ENCODE assay signal across 27 cellular contexts in the genomic region with DNA sequence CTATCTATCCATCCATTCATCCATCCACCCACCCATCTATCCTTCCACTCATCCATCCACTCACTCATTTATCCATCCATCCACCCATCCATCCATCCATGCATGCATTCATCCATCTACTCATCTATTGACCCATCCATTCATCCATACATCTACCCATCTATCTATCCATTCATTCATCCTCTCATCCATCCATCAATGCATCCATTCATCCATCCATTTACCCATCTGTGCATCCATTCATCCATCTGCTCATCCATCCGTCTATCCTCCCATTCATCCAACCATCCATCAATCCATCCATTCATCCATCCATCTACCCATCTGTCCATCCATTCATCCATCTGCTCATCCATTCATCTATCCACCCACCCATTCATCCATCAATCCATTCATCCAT.
DNase-seq lines count a peak whose midpoint lies in the region; ATAC-seq, FAIRE-seq and TF ChIP-seq lines count a peak whose summit lies in the region.
"Had no signal": no experiment of that assay in that cellular context is flagged by ENCODE, and none has a peak within 500 bp of the region (broad histone marks: within the 10 kb centered on the region; RNA-seq: fewer than 3 reads in every experiment).

No MANE protein-coding gene starts in this region.

- H2AFZ ChIP-seq in K562 (ENCODE audit: low read depth, low read length) = no peak overlapping the region

- in situ Hi-C loops in K562 (cut with MboI) = no loop called here

- TF ChIP-seq EP300 in K562 (IDR thresholded peaks at IDR 0.05; ENCODE audit: low read length) (no peak), esophagus muscularis mucosa (IDR thresholded peaks at IDR 0.05) (no peak)

- H3K4me1 ChIP-seq in HEK293 (ENCODE audit: control insufficient read depth, insufficient read depth, low read length) (no peaks in the 10 kb centered on the region), K562 (replicated peaks in 1 of 2; ENCODE audit: control insufficient read depth in 2 of 2, insufficient read depth in 2 of 2, low read length in 2 of 2) (no peaks in the 10 kb centered on the region; a peak in 1 of 5 replicates), esophagus muscularis mucosa (no peaks in the 10 kb centered on the region)
- H3K4me1 ChIP-seq: BE2C, BLaER1 had no signal

- intact Hi-C loops in K562 (cut with micrococcal nuclease) (no loop called here), esophagus muscularis mucosa (cut with DNase I) (no loop called here)

- H3K9me3 ChIP-seq in HEK293 (ENCODE audit: control insufficient read depth, insufficient read depth, low read depth, low read length) (no peaks in the 10 kb centered on the region), K562 (replicated peaks; ENCODE audit: control insufficient read depth, insufficient read depth, low read depth, low read length) (no peaks in the 10 kb centered on the region), esophagus muscularis mucosa (no peaks in the 10 kb centered on the region)
- H3K9me3 ChIP-seq: BE2C, BLaER1 had no signal

- no peak overlapping the region for H3K9ac ChIP-seq in K562 (ENCODE audit: insufficient read depth in 1 of 2, low read depth in 2 of 2, low read length in 2 of 2)
- H3K9ac ChIP-seq: BLaER1 had no signal

- no peaks in the 10 kb centered on the region for H3K27me3 ChIP-seq in K562 (ENCODE audit: control insufficient read depth in 2 of 2, insufficient read depth in 2 of 2, low read length in 2 of 2)
- H3K27me3 ChIP-seq in esophagus muscularis mucosa = no peaks in the 10 kb centered on the region
- H3K27me3 ChIP-seq: BE2C, BLaER1 had no signal

- ATAC-seq in K562 = no peak

- TF ChIP-seq CTCF in HEK293 (tag by site-specific recombination; IDR thresholded peaks at IDR 0.05) (no peak), K562 (IDR thresholded peaks at IDR 0.05 in 2 of 3, conservative IDR thresholded peaks at IDR 0.05 in 1 of 3; ENCODE audit: insufficient read depth in 2 of 3, low read depth in 1 of 3, low read length in 3 of 3) (no peak), esophagus muscularis mucosa (IDR thresholded peaks at IDR 0.05) (no peak)

- FAIRE-seq in HTR-8/SVneo (lab: Jason Lieb, UNC) = peak; percentile 87
- FAIRE-seq in K562 (lab: Jason Lieb, UNC) = no peak
- FAIRE-seq: A204.1, G401.6, GM12891 had no signal

- POLR2A ChIA-PET in HEK293 (lab: Yijun Ruan, JAX) (no interaction called here), K562 (lab: Yijun Ruan, JAX) (no interaction called here)

- no peak for TF ChIP-seq POLR2A in K562 (conservative IDR thresholded peaks at IDR 0.05)
- TF ChIP-seq POLR2A in esophagus muscularis mucosa (IDR thresholded peaks at IDR 0.05; ENCODE audit: low read depth) = no peak
- TF ChIP-seq POLR2A in erythroblast (IDR thresholded peaks at IDR 0.05; ENCODE audit: low read length) = no peak

- H3K79me2 ChIP-seq in K562 (ENCODE audit: control insufficient read depth, insufficient read depth, low read length) = no peaks in the 10 kb centered on the region

- CTCF ChIA-PET in HEK293 (lab: Yijun Ruan, JAX) (no interaction called here), K562 (lab: Yijun Ruan, JAX; ENCODE audit: low intra/inter-chr PET ratio) (no interaction called here)

- no peak overlapping the region for H3K27ac ChIP-seq in HEK293 (ENCODE audit: extremely low read depth, low read depth, low read length)
- no peak overlapping the region for H3K27ac ChIP-seq in K562 (ENCODE audit: extremely low read depth, low read depth, low read length)
- H3K27ac ChIP-seq in esophagus muscularis mucosa (replicated peaks in 1 of 4) = no peak overlapping the region
- H3K27ac ChIP-seq: BLaER1 had no signal

- no peak overlapping the region for H3K4me2 ChIP-seq in K562 (ENCODE audit: insufficient read depth, low read length)
- H3K4me2 ChIP-seq: BLaER1 had no signal

- DNase-seq in HTR-8/SVneo (ENCODE audit: insufficient read length, low spot score) (no peak), K562 (ENCODE audit: extremely low read depth in 1 of 4, low spot score in 3 of 4) (no peak), esophagus muscularis mucosa (ENCODE audit: extremely low spot score) (peak; percentile 12), activated gamma-delta T cell (lab: John Stamatoyannopoulos, UW) (no peak), NCI-H1105 treated with DMSO at 0.1 percent for 48 hours (lab: John Stamatoyannopoulos, UW) (no peak), erythroblast (lab: John Stamatoyannopoulos, UW) (no peak)
- no peak for DNase-seq in effector CD8-positive, alpha-beta T cell (lab: John Stamatoyannopoulos, UW)
- DNase-seq: 8988T; ACHN; BE2C; C1 segment of cervical spinal cord; CD4-positive, alpha-beta memory T cell; CD4-positive, CD25-positive, alpha-beta regulatory T cell; CD8-positive, alpha-beta memory T cell; COR-L47; DMS 273 treated with DMSO at 0.1 percent for 48 hours; DMS153; DMS53; DMS79; DND-41; EL; GF-D8 had no signal

- H3K9me1 ChIP-seq in K562 (ENCODE audit: control insufficient read depth, insufficient read depth, low read length) = no peaks in the 10 kb centered on the region

- H4K20me1 ChIP-seq in K562 (replicated peaks; ENCODE audit: control insufficient read depth, insufficient read depth, low read length) = no peaks in the 10 kb centered on the region
- H4K20me1 ChIP-seq: BLaER1 had no signal

- BruUV-seq in K562 (replicated peaks; lab: Mats Ljungman, UMichigan) = no TSS peak

- H3K36me3 ChIP-seq in HEK293 (ENCODE audit: control insufficient read depth in 2 of 2, insufficient read depth in 1 of 2, low read length in 2 of 2) (no peaks in the 10 kb centered on the region), K562 (ENCODE audit: control insufficient read depth, insufficient read depth, low read length) (no peaks in the 10 kb centered on the region), esophagus muscularis mucosa (no peaks in the 10 kb centered on the region)
- H3K36me3 ChIP-seq: BE2C, BLaER1 had no signal

- no peak overlapping the region for H3K4me3 ChIP-seq in HEK293 (ENCODE audit: low read depth, low read length)
- H3K4me3 ChIP-seq in K562 = no peak overlapping the region
- H3K4me3 ChIP-seq in esophagus muscularis mucosa = no peak overlapping the region
- H3K4me3 ChIP-seq: BLaER1 had no signal

- 32% methylated on average over 1 of the region's 1 CpG for WGBS in K562 (ENCODE audit: insufficient coverage, low coverage, missing lambda C conversion rate)
- 90% methylated on average over 1 of the region's 1 CpG for WGBS in esophagus muscularis mucosa

- no peak for TF ChIP-seq RAD21 in K562 (CRISPR knock-in tag; conservative IDR thresholded peaks at IDR 0.05 in 1 of 2, IDR thresholded peaks at IDR 0.05 in 1 of 2)

TF ChIP-seq in HEK293, 187 proteins besides CTCF, POLR2A, EP300 and RAD21:
- TF ChIP-seq ZBTB17 (tag by site-specific recombination; IDR thresholded peaks at IDR 0.05) (peak; percentile 79), ZNF366 (tag by site-specific recombination; conservative IDR thresholded peaks at IDR 0.05) (peak; percentile 87), ZNF133 (tag by site-specific recombination; IDR thresholded peaks at IDR 0.05) (no peak)

TF ChIP-seq in K562, 482 proteins besides CTCF, POLR2A, EP300 and RAD21:
- TF ChIP-seq YBX1 (IDR thresholded peaks at IDR 0.05) = peak; percentile 42; the same call in 1 of the 2 replicates
- TF ChIP-seq ELF4 (CRISPR knock-in tag; IDR thresholded peaks at IDR 0.05) = 0 out of 2 replicates have a peak, but pooled peaks have one; percentile 31
- no peak for TF ChIP-seq NR1H2 (CRISPR knock-in tag; IDR thresholded peaks at IDR 0.05)
- TF ChIP-seq, protein P1, sequence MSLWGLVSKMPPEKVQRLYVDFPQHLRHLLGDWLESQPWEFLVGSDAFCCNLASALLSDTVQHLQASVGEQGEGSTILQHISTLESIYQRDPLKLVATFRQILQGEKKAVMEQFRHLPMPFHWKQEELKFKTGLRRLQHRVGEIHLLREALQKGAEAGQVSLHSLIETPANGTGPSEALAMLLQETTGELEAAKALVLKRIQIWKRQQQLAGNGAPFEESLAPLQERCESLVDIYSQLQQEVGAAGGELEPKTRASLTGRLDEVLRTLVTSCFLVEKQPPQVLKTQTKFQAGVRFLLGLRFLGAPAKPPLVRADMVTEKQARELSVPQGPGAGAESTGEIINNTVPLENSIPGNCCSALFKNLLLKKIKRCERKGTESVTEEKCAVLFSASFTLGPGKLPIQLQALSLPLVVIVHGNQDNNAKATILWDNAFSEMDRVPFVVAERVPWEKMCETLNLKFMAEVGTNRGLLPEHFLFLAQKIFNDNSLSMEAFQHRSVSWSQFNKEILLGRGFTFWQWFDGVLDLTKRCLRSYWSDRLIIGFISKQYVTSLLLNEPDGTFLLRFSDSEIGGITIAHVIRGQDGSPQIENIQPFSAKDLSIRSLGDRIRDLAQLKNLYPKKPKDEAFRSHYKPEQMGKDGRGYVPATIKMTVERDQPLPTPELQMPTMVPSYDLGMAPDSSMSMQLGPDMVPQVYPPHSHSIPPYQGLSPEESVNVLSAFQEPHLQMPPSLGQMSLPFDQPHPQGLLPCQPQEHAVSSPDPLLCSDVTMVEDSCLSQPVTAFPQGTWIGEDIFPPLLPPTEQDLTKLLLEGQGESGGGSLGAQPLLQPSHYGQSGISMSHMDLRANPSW (CRISPR knock-in tag; IDR thresholded peaks at IDR 0.05) = no peak

Comparison
In these comparisons a context has a peak if more than half of its experiments do, and no peak if none do; other contexts are left out.
1. Of the 44 proteins assayed by ChIP-seq in both K562 and HEK293: peak only in K562: none; only in HEK293: ZBTB17; in both: none; in neither: 43.